ENCODE assay signal across 1 cellular context in the genomic region with DNA sequence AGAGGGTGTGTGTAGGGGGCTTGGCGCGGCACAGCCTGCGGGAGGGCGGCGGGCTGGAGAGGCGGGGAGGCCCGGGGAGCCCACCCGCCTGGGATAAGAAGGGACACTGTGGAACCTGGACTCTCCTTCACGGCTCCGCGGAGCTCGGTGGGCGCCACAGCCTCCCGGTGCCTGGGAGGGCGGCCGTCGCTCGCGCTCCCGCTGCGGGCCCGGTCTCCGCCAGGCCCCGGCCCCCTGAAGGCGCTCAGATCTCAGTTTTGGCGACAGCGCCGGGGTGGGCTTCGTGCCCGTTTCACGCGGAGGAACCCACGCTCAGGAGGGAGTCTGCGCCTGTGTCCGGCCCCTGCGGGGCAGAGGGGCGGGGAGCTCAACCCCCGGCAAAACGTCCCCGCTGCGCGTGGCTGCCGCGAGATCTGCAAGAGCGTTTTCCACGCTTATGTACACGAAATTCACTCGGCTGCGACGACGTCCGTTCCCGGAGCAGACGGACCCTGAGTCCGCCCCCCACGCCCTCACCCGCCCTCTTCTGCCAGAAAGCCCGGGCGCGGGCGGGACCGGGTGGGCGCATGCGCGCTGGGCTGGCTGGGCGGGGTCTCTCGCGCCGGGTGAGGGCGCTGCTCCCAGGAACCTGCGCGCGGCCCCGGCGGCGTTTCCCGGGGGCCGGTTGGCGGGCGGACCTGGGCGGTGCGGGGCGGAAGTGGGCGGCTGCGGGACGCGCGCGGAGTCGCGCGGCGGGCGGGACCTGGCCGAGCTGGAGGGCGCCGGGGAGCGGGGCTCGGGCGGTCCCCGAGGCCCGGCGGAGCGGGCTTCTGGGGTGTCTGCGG.
TF ChIP-seq lines count a peak whose summit lies in the region.

A gene (plus strand): TSS at position 704 of the 824 bp plus-strand sequence.

TF ChIP-seq in GM23338, 12 proteins besides CTCF, POLR2A, EP300 and RAD21 (continued from another document):
- TF ChIP-seq, protein P1, sequence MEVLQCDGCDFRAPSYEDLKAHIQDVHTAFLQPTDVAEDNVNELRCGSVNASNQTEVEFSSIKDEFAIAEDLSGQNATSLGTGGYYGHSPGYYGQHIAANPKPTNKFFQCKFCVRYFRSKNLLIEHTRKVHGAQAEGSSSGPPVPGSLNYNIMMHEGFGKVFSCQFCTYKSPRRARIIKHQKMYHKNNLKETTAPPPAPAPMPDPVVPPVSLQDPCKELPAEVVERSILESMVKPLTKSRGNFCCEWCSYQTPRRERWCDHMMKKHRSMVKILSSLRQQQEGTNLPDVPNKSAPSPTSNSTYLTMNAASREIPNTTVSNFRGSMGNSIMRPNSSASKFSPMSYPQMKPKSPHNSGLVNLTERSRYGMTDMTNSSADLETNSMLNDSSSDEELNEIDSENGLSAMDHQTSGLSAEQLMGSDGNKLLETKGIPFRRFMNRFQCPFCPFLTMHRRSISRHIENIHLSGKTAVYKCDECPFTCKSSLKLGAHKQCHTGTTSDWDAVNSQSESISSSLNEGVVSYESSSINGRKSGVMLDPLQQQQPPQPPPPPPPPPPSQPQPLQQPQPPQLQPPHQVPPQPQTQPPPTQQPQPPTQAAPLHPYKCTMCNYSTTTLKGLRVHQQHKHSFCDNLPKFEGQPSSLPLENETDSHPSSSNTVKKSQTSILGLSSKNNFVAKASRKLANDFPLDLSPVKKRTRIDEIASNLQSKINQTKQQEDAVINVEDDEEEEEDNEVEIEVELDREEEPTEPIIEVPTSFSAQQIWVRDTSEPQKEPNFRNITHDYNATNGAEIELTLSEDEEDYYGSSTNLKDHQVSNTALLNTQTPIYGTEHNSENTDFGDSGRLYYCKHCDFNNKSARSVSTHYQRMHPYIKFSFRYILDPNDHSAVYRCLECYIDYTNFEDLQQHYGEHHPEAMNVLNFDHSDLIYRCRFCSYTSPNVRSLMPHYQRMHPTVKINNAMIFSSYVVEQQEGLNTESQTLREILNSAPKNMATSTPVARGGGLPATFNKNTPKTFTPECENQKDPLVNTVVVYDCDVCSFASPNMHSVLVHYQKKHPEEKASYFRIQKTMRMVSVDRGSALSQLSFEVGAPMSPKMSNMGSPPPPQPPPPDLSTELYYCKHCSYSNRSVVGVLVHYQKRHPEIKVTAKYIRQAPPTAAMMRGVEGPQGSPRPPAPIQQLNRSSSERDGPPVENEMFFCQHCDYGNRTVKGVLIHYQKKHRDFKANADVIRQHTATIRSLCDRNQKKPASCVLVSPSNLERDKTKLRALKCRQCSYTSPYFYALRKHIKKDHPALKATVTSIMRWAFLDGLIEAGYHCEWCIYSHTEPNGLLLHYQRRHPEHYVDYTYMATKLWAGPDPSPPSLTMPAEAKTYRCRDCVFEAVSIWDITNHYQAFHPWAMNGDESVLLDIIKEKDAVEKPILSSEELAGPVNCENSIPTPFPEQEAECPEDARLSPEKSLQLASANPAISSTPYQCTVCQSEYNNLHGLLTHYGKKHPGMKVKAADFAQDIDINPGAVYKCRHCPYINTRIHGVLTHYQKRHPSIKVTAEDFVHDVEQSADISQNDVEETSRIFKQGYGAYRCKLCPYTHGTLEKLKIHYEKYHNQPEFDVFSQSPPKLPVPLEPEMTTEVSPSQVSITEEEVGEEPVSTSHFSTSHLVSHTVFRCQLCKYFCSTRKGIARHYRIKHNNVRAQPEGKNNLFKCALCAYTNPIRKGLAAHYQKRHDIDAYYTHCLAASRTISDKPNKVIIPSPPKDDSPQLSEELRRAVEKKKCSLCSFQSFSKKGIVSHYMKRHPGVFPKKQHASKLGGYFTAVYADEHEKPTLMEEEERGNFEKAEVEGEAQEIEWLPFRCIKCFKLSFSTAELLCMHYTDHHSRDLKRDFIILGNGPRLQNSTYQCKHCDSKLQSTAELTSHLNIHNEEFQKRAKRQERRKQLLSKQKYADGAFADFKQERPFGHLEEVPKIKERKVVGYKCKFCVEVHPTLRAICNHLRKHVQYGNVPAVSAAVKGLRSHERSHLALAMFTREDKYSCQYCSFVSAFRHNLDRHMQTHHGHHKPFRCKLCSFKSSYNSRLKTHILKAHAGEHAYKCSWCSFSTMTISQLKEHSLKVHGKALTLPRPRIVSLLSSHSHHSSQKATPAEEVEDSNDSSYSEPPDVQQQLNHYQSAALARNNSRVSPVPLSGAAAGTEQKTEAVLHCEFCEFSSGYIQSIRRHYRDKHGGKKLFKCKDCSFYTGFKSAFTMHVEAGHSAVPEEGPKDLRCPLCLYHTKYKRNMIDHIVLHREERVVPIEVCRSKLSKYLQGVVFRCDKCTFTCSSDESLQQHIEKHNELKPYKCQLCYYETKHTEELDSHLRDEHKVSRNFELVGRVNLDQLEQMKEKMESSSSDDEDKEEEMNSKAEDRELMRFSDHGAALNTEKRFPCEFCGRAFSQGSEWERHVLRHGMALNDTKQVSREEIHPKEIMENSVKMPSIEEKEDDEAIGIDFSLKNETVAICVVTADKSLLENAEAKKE (CRISPR knock-in tag; IDR thresholded peaks at IDR 0.05): no peak
- peak; percentile 95 for TF ChIP-seq POLR2AphosphoS5 (IDR thresholded peaks at IDR 0.05; ENCODE audit: low read depth)
